14 cellular contexts compared by ENCODE assay signal in the genomic region with DNA sequence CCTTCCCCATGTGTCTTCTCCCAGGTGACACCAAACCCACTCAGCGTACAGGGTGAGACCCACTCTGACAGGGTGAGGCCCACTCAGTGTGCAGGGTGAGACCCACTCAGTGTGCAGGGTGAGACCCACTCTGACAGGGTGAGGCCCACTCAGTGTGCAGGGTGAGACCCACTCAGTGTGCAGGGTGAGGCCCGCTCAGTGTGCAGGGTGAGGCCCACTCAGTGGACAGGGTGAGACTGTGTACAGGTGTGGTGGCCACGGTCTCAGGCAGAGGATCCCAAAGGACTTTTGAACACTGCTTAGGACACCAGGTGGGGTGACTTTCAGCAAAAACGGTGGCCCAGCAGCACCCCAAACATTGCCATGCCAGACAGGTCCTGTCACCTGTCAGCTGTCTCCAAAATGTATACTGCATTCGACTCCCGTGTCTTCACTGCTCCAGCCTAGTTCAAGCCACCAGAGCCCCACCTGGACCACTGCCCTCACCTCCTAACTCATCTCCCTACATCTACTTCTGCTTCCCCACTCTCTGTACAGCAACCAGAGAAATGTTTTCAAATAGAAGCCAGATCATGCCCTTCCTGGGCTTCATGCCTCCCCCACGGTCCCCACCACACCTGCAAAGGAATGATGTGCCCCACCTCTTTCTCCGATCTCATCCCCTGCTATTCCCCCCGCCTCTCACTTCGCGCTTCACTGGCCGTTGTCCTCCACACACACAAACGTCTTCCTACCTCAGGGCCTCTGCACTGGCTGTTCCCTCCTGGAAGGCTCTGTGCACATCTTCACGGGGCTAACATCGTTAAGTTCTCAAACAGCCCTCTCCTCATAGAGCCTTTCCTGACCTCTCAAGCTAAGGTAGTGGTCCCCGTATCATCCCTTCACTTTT. TPM values are rescaled to one million over a fixed set of nuclear protein-coding genes. Genes with fewer than 3 reads are reported as not detected.
A peak's percentile ranks its signal among the peaks of the same experiment; 100 is the strongest.
DNase-seq lines count a peak whose midpoint lies in the region; ATAC-seq and TF ChIP-seq lines count a peak whose summit lies in the region.
"Had no signal": no experiment of that assay in that cellular context is flagged by ENCODE, and none has a peak within 500 bp of the region (broad histone marks: within the 10 kb centered on the region; RNA-seq: fewer than 3 reads in every experiment).

No MANE protein-coding gene starts in this region.

- H3K4me3 ChIP-seq in breast epithelium (peak overlapping the region in 1 of 3 donors; percentile 32), mucosa of rectum (ENCODE audit: low read length in 2 of 2) (peak overlapping the region in 1 of 2 donors; percentile 33), thoracic aorta (peak overlapping the region; percentile 57)
- H3K4me3 ChIP-seq: smooth muscle cell had no signal

- H3K36me3 Mint-ChIP-seq in activated T-cell treated with anti-CD3 and anti-CD28 coated beads, Interleukin-2, amount 50 U/mL, for 72 hours (ENCODE audit: insufficient read depth in 2 of 2): no peaks in the 10 kb centered on the region
- no peaks in the 10 kb centered on the region for H3K36me3 Mint-ChIP-seq in activated T-cell treated with anti-CD3 and anti-CD28 coated beads, Interleukin-2, amount 50 U/mL, for 4 hours (ENCODE audit: insufficient read depth)
- H3K36me3 Mint-ChIP-seq: naive thymus-derived CD8-positive, alpha-beta T cell had no signal

- peak overlapping the region; percentile 1 to 41 for H3K9ac ChIP-seq in mucosa of rectum (ENCODE audit: low read depth in 1 of 2, low read length in 2 of 2)

- H3K27ac ChIP-seq in breast epithelium (peak overlapping the region; percentile 87 to 92), mucosa of rectum (ENCODE audit: low read depth in 2 of 2, low read length in 2 of 2) (peak overlapping the region; percentile 73 to 84), thoracic aorta (no peak overlapping the region)

- TF ChIP-seq CTCF in breast epithelium (IDR thresholded peaks at IDR 0.05): no peak
- no peak for TF ChIP-seq CTCF in thoracic aorta (IDR thresholded peaks at IDR 0.05)

- H3K27me3 ChIP-seq in breast epithelium (no peaks in the 10 kb centered on the region), mucosa of rectum (ENCODE audit: control insufficient read depth in 2 of 2, insufficient read depth in 2 of 2, low read length in 2 of 2) (peaks cover 0 to 2% of the 10 kb centered on the region in 2 donors), thoracic aorta (replicated peaks; ENCODE audit: insufficient read depth) (no peaks in the 10 kb centered on the region)

- H3K9me3 ChIP-seq in breast epithelium: no peaks in the 10 kb centered on the region
- H3K9me3 ChIP-seq in mucosa of rectum (ENCODE audit: control insufficient read depth in 2 of 2, low read length in 2 of 2): no peaks in the 10 kb centered on the region
- no peaks in the 10 kb centered on the region for H3K9me3 ChIP-seq in thoracic aorta

- H3K4me1 ChIP-seq in breast epithelium (peaks cover 7 to 17% of the 10 kb centered on the region in 2 donors), mucosa of rectum (ENCODE audit: control insufficient read depth in 2 of 2, insufficient read depth in 2 of 2, low read length in 2 of 2) (peaks cover 33 to 43% of the 10 kb centered on the region in 2 donors), thoracic aorta (ENCODE audit: control insufficient read depth in 1 of 2, low read depth in 2 of 2) (peaks cover 7 to 15% of the 10 kb centered on the region in 2 donors)

- no peak overlapping the region for H3K4me3 Mint-ChIP-seq in activated T-cell treated with anti-CD3 and anti-CD28 coated beads, Interleukin-2, amount 50 U/mL, for 72 hours
- H3K4me3 Mint-ChIP-seq in activated T-cell treated with anti-CD3 and anti-CD28 coated beads, Interleukin-2, amount 50 U/mL, for 4 hours: no peak overlapping the region
- H3K4me3 Mint-ChIP-seq: activated CD4-positive, alpha-beta T cell treated with anti-CD3 and anti-CD28 coated beads, Interleukin-2, amount 10 ng/mL, durations not matched to agents 24 days and 14 days; activated naive CD4-positive, alpha-beta T cell treated with anti-CD3 and anti-CD28 coated beads for 36 hours; naive thymus-derived CD8-positive, alpha-beta T cell had no signal

- H3K27me3 Mint-ChIP-seq in activated T-cell treated with anti-CD3 and anti-CD28 coated beads, Interleukin-2, amount 50 U/mL, for 72 hours (ENCODE audit: low read depth): no peaks in the 10 kb centered on the region
- H3K27me3 Mint-ChIP-seq in activated T-cell treated with anti-CD3 and anti-CD28 coated beads, Interleukin-2, amount 50 U/mL, for 4 hours (ENCODE audit: low read depth): no peaks in the 10 kb centered on the region
- H3K27me3 Mint-ChIP-seq: naive thymus-derived CD8-positive, alpha-beta T cell had no signal

- ATAC-seq in activated T-cell treated with anti-CD3 and anti-CD28 coated beads, Interleukin-2, amount 50 U/mL, for 72 hours (replicated peaks in 1 of 2): peak; percentile 18
- no peak for ATAC-seq in activated T-cell treated with anti-CD3 and anti-CD28 coated beads, Interleukin-2, amount 50 U/mL, for 4 hours
- no peak for ATAC-seq in thoracic aorta (ENCODE audit: insufficient number of reproducible peaks, low FRiP score, low read depth)
- ATAC-seq: naive thymus-derived CD8-positive, alpha-beta T cell had no signal

- intact Hi-C loops in breast epithelium (cut with DNase I; ENCODE audit: low total_unique reads): no loop called here

- no peak for DNase-seq in activated T-cell treated with anti-CD3 and anti-CD28 coated beads, Interleukin-2, amount 50 U/mL, for 72 hours
- DNase-seq in activated T-cell treated with anti-CD3 and anti-CD28 coated beads, Interleukin-2, amount 50 U/mL, for 4 hours: no peak
- no peak for DNase-seq in breast epithelium (ENCODE audit: low spot score in 2 of 2)
- DNase-seq in thoracic aorta (ENCODE audit: low spot score): no peak
- DNase-seq in occipital lobe (lab: John Stamatoyannopoulos, UW): no peak
- DNase-seq in activated naive CD4-positive, alpha-beta T cell (lab: John Stamatoyannopoulos, UW): no peak
- DNase-seq in activated effector memory CD4-positive, alpha-beta T cell treated with anti-CD3 and anti-CD28 coated beads, Interleukin-2, amount 50 U/mL, for 16 hours: no peak
- DNase-seq: activated CD4-positive, alpha-beta T cell treated with anti-CD3 and anti-CD28 coated beads, Interleukin-2, amount 10 ng/mL, durations not matched to agents 24 days and 14 days; activated naive CD4-positive, alpha-beta T cell treated with anti-CD3 and anti-CD28 coated beads for 36 hours; EL; Karpas-422 had no signal

- no peaks in the 10 kb centered on the region for H3K9me3 Mint-ChIP-seq in activated T-cell treated with anti-CD3 and anti-CD28 coated beads, Interleukin-2, amount 50 U/mL, for 72 hours
- H3K9me3 Mint-ChIP-seq in activated T-cell treated with anti-CD3 and anti-CD28 coated beads, Interleukin-2, amount 50 U/mL, for 4 hours: no peaks in the 10 kb centered on the region
- H3K9me3 Mint-ChIP-seq: activated CD4-positive, alpha-beta T cell treated with anti-CD3 and anti-CD28 coated beads, Interleukin-2, amount 10 ng/mL, durations not matched to agents 24 days and 14 days; activated naive CD4-positive, alpha-beta T cell treated with anti-CD3 and anti-CD28 coated beads for 36 hours; naive thymus-derived CD8-positive, alpha-beta T cell had no signal

- TF ChIP-seq POLR2A in breast epithelium (IDR thresholded peaks at IDR 0.05): no peak

- H3K36me3 ChIP-seq in breast epithelium: no peaks in the 10 kb centered on the region
- no peaks in the 10 kb centered on the region for H3K36me3 ChIP-seq in mucosa of rectum (ENCODE audit: control insufficient read depth in 2 of 2, insufficient read depth in 2 of 2, low read length in 2 of 2)
- no peaks in the 10 kb centered on the region for H3K36me3 ChIP-seq in thoracic aorta

- H3K27ac Mint-ChIP-seq in activated T-cell treated with anti-CD3 and anti-CD28 coated beads, Interleukin-2, amount 50 U/mL, for 72 hours: no peak overlapping the region
- H3K27ac Mint-ChIP-seq: activated CD4-positive, alpha-beta T cell treated with anti-CD3 and anti-CD28 coated beads, Interleukin-2, amount 10 ng/mL, durations not matched to agents 24 days and 14 days; activated naive CD4-positive, alpha-beta T cell treated with anti-CD3 and anti-CD28 coated beads for 36 hours had no signal

- H3K4me1 Mint-ChIP-seq in activated T-cell treated with anti-CD3 and anti-CD28 coated beads, Interleukin-2, amount 50 U/mL, for 72 hours (ENCODE audit: low read depth): no peaks in the 10 kb centered on the region
- peaks cover 4% of the 10 kb centered on the region for H3K4me1 Mint-ChIP-seq in activated T-cell treated with anti-CD3 and anti-CD28 coated beads, Interleukin-2, amount 50 U/mL, for 4 hours (ENCODE audit: low read depth)

RNA-seq across cellular contexts. Expression of gene ACBD3, which starts 52.1 kb away (rescaled TPM):
- 10 to 100 TPM; 23.4 to 25.9 TPM for total RNA-seq in activated T-cell treated with anti-CD3 and anti-CD28 coated beads, Interleukin-2, amount 50 U/mL, for 72 hours
- 10 to 100 TPM; 20.9 to 24.4 (median 23.9) TPM for total RNA-seq in activated T-cell treated with anti-CD3 and anti-CD28 coated beads, Interleukin-2, amount 50 U/mL, for 4 hours
- total RNA-seq in breast epithelium (10 to 100 TPM; 52.4 to 63.9 (median 54.4) TPM), thoracic aorta (10 to 100 TPM; 44.7 to 59.8 TPM), occipital lobe (47.4 TPM)

Comparison
In these comparisons a context has a peak if more than half of its experiments do, and no peak if none do; other contexts are left out.
1. ATAC-seq: peak in activated T-cell treated with anti-CD3 and anti-CD28 coated beads, Interleukin-2, amount 50 U/mL, for 72 hours (2 of 2); none in activated T-cell treated with anti-CD3 and anti-CD28 coated beads, Interleukin-2, amount 50 U/mL, for 4 hours (0 of 2) and thoracic aorta (single experiment).
2. H3K27ac ChIP-seq: peak in breast epithelium (2 of 2) and mucosa of rectum (2 of 2); none in thoracic aorta (0 of 2).